Comparison of ENCODE assay signal across 2 cellular contexts in genomic region chr14:38442208-38442607, GRCh38.
TF ChIP-seq lines count a peak whose summit lies in the region.

No MANE protein-coding gene starts in this region.

TF ChIP-seq in GM23338, 12 proteins besides CTCF, POLR2A, EP300 and RAD21:
- TF ChIP-seq ZNF462 (CRISPR knock-in tag; IDR thresholded peaks at IDR 0.05) (no peak), POLR2AphosphoS5 (IDR thresholded peaks at IDR 0.05; ENCODE audit: low read depth) (no peak), CREB1 (CRISPR knock-in tag; IDR thresholded peaks at IDR 0.05; ENCODE audit: low read depth) (no peak), STAT1 (IDR thresholded peaks at IDR 0.05; ENCODE audit: unreplicated experiment) (no peak), ZNF114 (CRISPR knock-in tag; IDR thresholded peaks at IDR 0.05) (no peak), NANOG (IDR thresholded peaks at IDR 0.05; ENCODE audit: borderline replicate concordance) (no peak), EZH2phosphoT487 (IDR thresholded peaks at IDR 0.05; ENCODE audit: unreplicated experiment) (no peak), ZNF331 (CRISPR knock-in tag; IDR thresholded peaks at IDR 0.05; ENCODE audit: low read depth) (no peak), EZH2 (IDR thresholded peaks at IDR 0.05; ENCODE audit: low read depth, unreplicated experiment) (no peak), JUNB (IDR thresholded peaks at IDR 0.05; ENCODE audit: unreplicated experiment) (no peak), ETS1 (IDR thresholded peaks at IDR 0.05) (no peak), REST (IDR thresholded peaks at IDR 0.05; ENCODE audit: unreplicated experiment) (no peak)

TF ChIP-seq in H1, 55 proteins besides CTCF, POLR2A, EP300 and RAD21 (continued from another document):
- TF ChIP-seq CBX8 (IDR thresholded peaks at IDR 0.05; ENCODE audit: borderline replicate concordance, low read depth, low read length) (no peak), CREB1 (IDR thresholded peaks at IDR 0.05) (no peak), KDM1A (IDR thresholded peaks at IDR 0.05; ENCODE audit: borderline replicate concordance, low read length) (no peak), HDAC6 (IDR thresholded peaks at IDR 0.05; ENCODE audit: low read depth, low read length) (no peak), ASH2L (IDR thresholded peaks at IDR 0.05; ENCODE audit: low read length) (no peak), GTF2F1 (IDR thresholded peaks at IDR 0.05; ENCODE audit: borderline replicate concordance, low read depth, low read length) (no peak), POLR2AphosphoS5 (IDR thresholded peaks at IDR 0.05; ENCODE audit: low read depth, low read length) (no peak), ATF3 (IDR thresholded peaks at IDR 0.05; ENCODE audit: insufficient read depth, low read depth, low read length) (no peak), BACH1 (IDR thresholded peaks at IDR 0.05; ENCODE audit: low read length) (no peak), SAP30 (IDR thresholded peaks at IDR 0.05; ENCODE audit: insufficient read depth, insufficient replicate concordance, low read length) (no peak), USF2 (IDR thresholded peaks at IDR 0.05; ENCODE audit: low read length) (no peak)
